In genomic region chr1:52054496-52055065, GRCh38 we compare ENCODE assay signal across 1 cellular context.
TF ChIP-seq lines count a peak whose summit lies in the region.

No MANE protein-coding gene starts in this region.

TF ChIP-seq in HepG2, 621 proteins besides CTCF, POLR2A, EP300 and RAD21 (continues in another document):
- no peak for TF ChIP-seq ZBTB46 (CRISPR knock-in tag; IDR thresholded peaks at IDR 0.05; ENCODE audit: borderline replicate concordance)
- TF ChIP-seq, protein P1, sequence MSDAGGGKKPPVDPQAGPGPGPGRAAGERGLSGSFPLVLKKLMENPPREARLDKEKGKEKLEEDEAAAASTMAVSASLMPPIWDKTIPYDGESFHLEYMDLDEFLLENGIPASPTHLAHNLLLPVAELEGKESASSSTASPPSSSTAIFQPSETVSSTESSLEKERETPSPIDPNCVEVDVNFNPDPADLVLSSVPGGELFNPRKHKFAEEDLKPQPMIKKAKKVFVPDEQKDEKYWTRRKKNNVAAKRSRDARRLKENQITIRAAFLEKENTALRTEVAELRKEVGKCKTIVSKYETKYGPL (CRISPR knock-in tag; IDR thresholded peaks at IDR 0.05): peak; percentile 45; the same call in 1 of the 2 replicates
- no peak for TF ChIP-seq AKNA (CRISPR knock-in tag; IDR thresholded peaks at IDR 0.05; ENCODE audit: borderline replicate concordance)
- TF ChIP-seq, protein P2, sequence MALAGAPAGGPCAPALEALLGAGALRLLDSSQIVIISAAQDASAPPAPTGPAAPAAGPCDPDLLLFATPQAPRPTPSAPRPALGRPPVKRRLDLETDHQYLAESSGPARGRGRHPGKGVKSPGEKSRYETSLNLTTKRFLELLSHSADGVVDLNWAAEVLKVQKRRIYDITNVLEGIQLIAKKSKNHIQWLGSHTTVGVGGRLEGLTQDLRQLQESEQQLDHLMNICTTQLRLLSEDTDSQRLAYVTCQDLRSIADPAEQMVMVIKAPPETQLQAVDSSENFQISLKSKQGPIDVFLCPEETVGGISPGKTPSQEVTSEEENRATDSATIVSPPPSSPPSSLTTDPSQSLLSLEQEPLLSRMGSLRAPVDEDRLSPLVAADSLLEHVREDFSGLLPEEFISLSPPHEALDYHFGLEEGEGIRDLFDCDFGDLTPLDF (CRISPR knock-in tag; IDR thresholded peaks at IDR 0.05): 0 out of 2 replicates have a peak, but pooled peaks have one; percentile 2
- 0 out of 2 replicates have a peak, but pooled peaks have one; percentile 10 for TF ChIP-seq PAWR (CRISPR knock-in tag; IDR thresholded peaks at IDR 0.05; ENCODE audit: borderline replicate concordance)
- no peak for TF ChIP-seq SALL2 (CRISPR knock-in tag; IDR thresholded peaks at IDR 0.05)
- TF ChIP-seq, protein P3, sequence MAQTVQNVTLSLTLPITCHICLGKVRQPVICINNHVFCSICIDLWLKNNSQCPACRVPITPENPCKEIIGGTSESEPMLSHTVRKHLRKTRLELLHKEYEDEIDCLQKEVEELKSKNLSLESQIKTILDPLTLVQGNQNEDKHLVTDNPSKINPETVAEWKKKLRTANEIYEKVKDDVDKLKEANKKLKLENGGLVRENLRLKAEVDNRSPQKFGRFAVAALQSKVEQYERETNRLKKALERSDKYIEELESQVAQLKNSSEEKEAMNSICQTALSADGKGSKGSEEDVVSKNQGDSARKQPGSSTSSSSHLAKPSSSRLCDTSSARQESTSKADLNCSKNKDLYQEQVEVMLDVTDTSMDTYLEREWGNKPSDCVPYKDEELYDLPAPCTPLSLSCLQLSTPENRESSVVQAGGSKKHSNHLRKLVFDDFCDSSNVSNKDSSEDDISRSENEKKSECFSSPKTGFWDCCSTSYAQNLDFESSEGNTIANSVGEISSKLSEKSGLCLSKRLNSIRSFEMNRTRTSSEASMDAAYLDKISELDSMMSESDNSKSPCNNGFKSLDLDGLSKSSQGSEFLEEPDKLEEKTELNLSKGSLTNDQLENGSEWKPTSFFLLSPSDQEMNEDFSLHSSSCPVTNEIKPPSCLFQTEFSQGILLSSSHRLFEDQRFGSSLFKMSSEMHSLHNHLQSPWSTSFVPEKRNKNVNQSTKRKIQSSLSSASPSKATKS (CRISPR knock-in tag; IDR thresholded peaks at IDR 0.05): 0 out of 2 replicates have a peak, but pooled peaks have one; percentile 73
- TF ChIP-seq ZNF280B (CRISPR knock-in tag; IDR thresholded peaks at IDR 0.05; ENCODE audit: borderline replicate concordance): no peak
- TF ChIP-seq IRX3 (CRISPR knock-in tag; IDR thresholded peaks at IDR 0.05; ENCODE audit: borderline replicate concordance, low read depth): 0 out of 2 replicates have a peak, but pooled peaks have one; percentile 48
- peak; percentile 12; the same call in 1 of the 2 replicates for TF ChIP-seq ZNF142 (CRISPR knock-in tag; IDR thresholded peaks at IDR 0.05)
- 0 out of 2 replicates have a peak, but pooled peaks have one; percentile 3 for TF ChIP-seq KDM5A (IDR thresholded peaks at IDR 0.05; ENCODE audit: borderline replicate concordance, low read length)
- no peak for TF ChIP-seq ZNF207 (IDR thresholded peaks at IDR 0.05; ENCODE audit: borderline replicate concordance)
- TF ChIP-seq SNAPC2 (CRISPR knock-in tag; IDR thresholded peaks at IDR 0.05): 0 out of 2 replicates have a peak, but pooled peaks have one; percentile 29
- TF ChIP-seq MED13 (CRISPR knock-in tag; IDR thresholded peaks at IDR 0.05): 0 out of 2 replicates have a peak, but pooled peaks have one; percentile 0
- TF ChIP-seq ZNF224 (CRISPR knock-in tag; IDR thresholded peaks at IDR 0.05): 0 out of 2 replicates have a peak, but pooled peaks have one; percentile 6
- TF ChIP-seq, protein P4, sequence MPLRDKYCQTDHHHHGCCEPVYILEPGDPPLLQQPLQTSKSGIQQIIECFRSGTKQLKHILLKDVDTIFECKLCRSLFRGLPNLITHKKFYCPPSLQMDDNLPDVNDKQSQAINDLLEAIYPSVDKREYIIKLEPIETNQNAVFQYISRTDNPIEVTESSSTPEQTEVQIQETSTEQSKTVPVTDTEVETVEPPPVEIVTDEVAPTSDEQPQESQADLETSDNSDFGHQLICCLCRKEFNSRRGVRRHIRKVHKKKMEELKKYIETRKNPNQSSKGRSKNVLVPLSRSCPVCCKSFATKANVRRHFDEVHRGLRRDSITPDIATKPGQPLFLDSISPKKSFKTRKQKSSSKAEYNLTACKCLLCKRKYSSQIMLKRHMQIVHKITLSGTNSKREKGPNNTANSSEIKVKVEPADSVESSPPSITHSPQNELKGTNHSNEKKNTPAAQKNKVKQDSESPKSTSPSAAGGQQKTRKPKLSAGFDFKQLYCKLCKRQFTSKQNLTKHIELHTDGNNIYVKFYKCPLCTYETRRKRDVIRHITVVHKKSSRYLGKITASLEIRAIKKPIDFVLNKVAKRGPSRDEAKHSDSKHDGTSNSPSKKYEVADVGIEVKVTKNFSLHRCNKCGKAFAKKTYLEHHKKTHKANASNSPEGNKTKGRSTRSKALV (CRISPR knock-in tag; IDR thresholded peaks at IDR 0.05): 0 out of 2 replicates have a peak, but pooled peaks have one; percentile 49
- no peak for TF ChIP-seq ZNF180 (CRISPR knock-in tag; IDR thresholded peaks at IDR 0.05; ENCODE audit: borderline replicate concordance, low read depth)
- 0 out of 2 replicates have a peak, but pooled peaks have one; percentile 8 for TF ChIP-seq REPIN1 (CRISPR knock-in tag; IDR thresholded peaks at IDR 0.05; ENCODE audit: borderline replicate concordance, low read depth)
- 0 out of 2 replicates have a peak, but pooled peaks have one; percentile 3 for TF ChIP-seq POGK (CRISPR knock-in tag; conservative IDR thresholded peaks at IDR 0.05)
- no peak for TF ChIP-seq SMARCC2 (IDR thresholded peaks at IDR 0.05)
- TF ChIP-seq TCF12 (IDR thresholded peaks at IDR 0.05): no peak
- 0 out of 2 replicates have a peak, but pooled peaks have one; percentile 6 for TF ChIP-seq TCF12 (CRISPR knock-in tag; IDR thresholded peaks at IDR 0.05)
- peak; percentile 48; the same call in 1 of the 2 replicates for TF ChIP-seq ZBTB39 (CRISPR knock-in tag; IDR thresholded peaks at IDR 0.05)
- 0 out of 2 replicates have a peak, but pooled peaks have one; percentile 16 for TF ChIP-seq HOXD1 (CRISPR knock-in tag; IDR thresholded peaks at IDR 0.05)
